Comparison of ENCODE assay signal across 27 cellular contexts in the genomic region with DNA sequence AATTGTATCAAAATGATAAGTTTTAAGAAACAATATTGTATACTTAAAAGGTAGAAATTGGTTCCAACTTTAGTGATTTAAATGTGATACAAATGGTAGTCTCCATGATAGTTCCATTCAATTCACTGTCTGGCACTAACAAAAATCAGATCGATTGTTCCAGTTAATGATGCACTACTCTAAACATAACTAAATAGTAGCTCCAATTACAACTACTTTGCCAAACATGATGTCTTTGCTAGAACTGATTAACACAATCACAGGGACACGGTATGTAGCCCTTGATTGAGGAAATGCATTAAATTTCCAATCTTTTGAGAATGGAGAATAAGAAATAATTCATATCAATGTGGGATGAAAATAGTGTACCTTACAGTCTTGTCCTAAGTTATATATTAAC.
"Had no signal": no experiment of that assay in that cellular context is flagged by ENCODE, and none has a peak within 500 bp of the region (broad histone marks: within the 10 kb centered on the region; RNA-seq: fewer than 3 reads in every experiment).

No MANE protein-coding gene starts in this region.

- H3K4me1 ChIP-seq: stomach, suprapubic skin, testis, thyroid gland, tibial artery, tibial nerve, transverse colon, upper lobe of left lung, upper lobe of right lung, uterus, vagina had no signal

- H3K27me3 ChIP-seq: stomach, suprapubic skin, testis, thyroid gland, tibial artery, tibial nerve, transverse colon, upper lobe of left lung, upper lobe of right lung, uterus, vagina had no signal

- FAIRE-seq: urothelium cell line had no signal

- H3K27ac ChIP-seq: stomach, suprapubic skin, testis, thoracic aorta, thyroid gland, tibial artery, tibial nerve, transverse colon, upper lobe of left lung, upper lobe of right lung, uterus, vagina had no signal

- ATAC-seq: stimulated activated effector memory CD8-positive, alpha-beta T cell treated with anti-CD3 and anti-CD28 coated beads, Interleukin-12 subunit alpha, Interleukin-12 subunit beta, amount 100 ng/mL, for 72 hours; stimulated activated memory B cell treated with anti-CD40 and anti-IgM and Interleukin-4, amounts not matched to agents 10 μg/mL and 1 μg/mL and 100 μg/mL, for 72 hours; stimulated activated naive B cell treated with anti-CD40 and anti-IgM and Interleukin-4, amounts not matched to agents 10 μg/mL and 1 μg/mL and 100 μg/mL, for 72 hours; stimulated activated naive CD8-positive, alpha-beta T cell treated with anti-CD3 and anti-CD28 coated beads, Interleukin-15, amount 100 ng/mL, for 72 hours; stimulated activated naive CD8-positive, alpha-beta T cell treated with anti-CD3 and anti-CD28 coated beads, Interleukin-15, Interleukin-2, amounts not matched to agents 100 U/mL and 50 U/mL, for 24 hours; upper lobe of right lung had no signal

- H3K9me3 ChIP-seq: suprapubic skin, testis, thoracic aorta, thyroid gland, tibial artery, upper lobe of left lung, upper lobe of right lung, uterus, vagina had no signal

- H3K36me3 ChIP-seq: stomach, suprapubic skin, thoracic aorta, thyroid gland, tibial artery, tibial nerve, transverse colon, upper lobe of left lung, upper lobe of right lung, uterus, vagina had no signal

- DNase-seq: stimulated activated CD4-positive, alpha-beta T cell treated with anti-CD3 and anti-CD28 coated beads, Interleukin-2, amount 100 ng/mL, for 48 hours; stimulated activated CD4-positive, alpha-beta T cell treated with anti-CD3 and anti-CD28 coated beads, Interleukin-4, amount 100 ng/mL, for 1 hour; stimulated activated CD4-positive, alpha-beta T cell treated with anti-CD3 and anti-CD28 coated beads, Interleukin-4, amount 100 ng/mL, for 24 hours; stimulated activated CD4-positive, alpha-beta T cell treated with anti-CD3 and anti-CD28 coated beads, Interleukin-4, amount 100 ng/mL, for 4 hours; stimulated activated CD8-positive, alpha-beta memory T cell treated with anti-CD3 and anti-CD28 coated beads, Interleukin-4, amount 100 ng/mL, for 48 hours; stimulated activated naive B cell treated with anti-CD40 and anti-IgM and Interleukin-4, amounts not matched to agents 10 μg/mL and 1 μg/mL and 100 μg/mL, for 72 hours; stimulated activated naive CD4-positive, alpha-beta T cell; stimulated activated naive CD4-positive, alpha-beta T cell treated with Interleukin-2 at 50 U/mL for 16 hours; stimulated activated naive CD8-positive, alpha-beta T cell treated with anti-CD3 and anti-CD28 coated beads, Interleukin-15, amount 100 ng/mL, for 72 hours; stimulated activated naive CD8-positive, alpha-beta T cell treated with anti-CD3 and anti-CD28 coated beads, Interleukin-15, Interleukin-2, amounts not matched to agents 100 U/mL and 50 U/mL, for 24 hours; stomach; substantia nigra; testis; thyroid gland; tibial artery; transverse colon; trophoblast cell; upper lobe of left lung; upper lobe of right lung; uterus had no signal

- H3K4me3 ChIP-seq: stomach, suprapubic skin, testis, thoracic aorta, thyroid gland, tibial artery, tibial nerve, transverse colon, upper lobe of left lung, upper lobe of right lung, uterus, vagina had no signal
